7 cellular contexts compared by ENCODE assay signal in genomic region chr20:46689082-46689753, GRCh38.
A peak's percentile ranks its signal among the peaks of the same experiment; 100 is the strongest.
DNase-seq lines count a peak whose midpoint lies in the region; ATAC-seq, FAIRE-seq and TF ChIP-seq lines count a peak whose summit lies in the region.

TP53RK (minus strand) TSS chr20:46689444; CDS start chr20:46689414, 30 bp downstream.

- TF ChIP-seq CTCF in astrocyte of the spinal cord (IDR thresholded peaks at IDR 0.05; ENCODE audit: low read depth, low read length) (no peak), retinal pigment epithelial cell (conservative IDR thresholded peaks at IDR 0.05; ENCODE audit: low read depth, low read length) (no peak)

- DNase-seq in GM18507 (ENCODE audit: extremely low spot score, insufficient read length, low read depth): peak; percentile 92
- DNase-seq in NCI-H2081 (lab: John Stamatoyannopoulos, UW): peak; percentile 82 to 91
- DNase-seq in T1000 (lab: John Stamatoyannopoulos, UW): peak; percentile 100
- DNase-seq in astrocyte of the spinal cord (ENCODE audit: low read depth, low spot score): peak; percentile 100
- DNase-seq in hippocampal formation (lab: John Stamatoyannopoulos, UW): peak; percentile 89 to 95
- DNase-seq in retinal pigment epithelial cell (ENCODE audit: low read depth): peak; percentile 100

- peak; percentile 85 for ATAC-seq in HG03025 (IDR thresholded peaks at IDR 0.05; ENCODE audit: low FRiP score, unreplicated experiment)

- in situ Hi-C loops in astrocyte of the spinal cord (cut with HindIII; ENCODE audit: low sequenced_read_pairs): no loop called here

- H3K4me3 ChIP-seq in astrocyte of the spinal cord (ENCODE audit: low read depth, low read length): peak within 1 kb of the TSS; percentile 94
- peak within 1 kb of the TSS; percentile 86 for H3K4me3 ChIP-seq in retinal pigment epithelial cell (ENCODE audit: low read length)

- FAIRE-seq in GM18507 (lab: Jason Lieb, UNC): peak; percentile 98

Comparison
In these comparisons a context has a peak if more than half of its experiments do, and no peak if none do; other contexts are left out.
1. Peak in every context shown above with its lines: DNase-seq, ATAC-seq and H3K4me3 ChIP-seq.